Comparison of ENCODE assay signal across 19 cellular contexts in the genomic region with DNA sequence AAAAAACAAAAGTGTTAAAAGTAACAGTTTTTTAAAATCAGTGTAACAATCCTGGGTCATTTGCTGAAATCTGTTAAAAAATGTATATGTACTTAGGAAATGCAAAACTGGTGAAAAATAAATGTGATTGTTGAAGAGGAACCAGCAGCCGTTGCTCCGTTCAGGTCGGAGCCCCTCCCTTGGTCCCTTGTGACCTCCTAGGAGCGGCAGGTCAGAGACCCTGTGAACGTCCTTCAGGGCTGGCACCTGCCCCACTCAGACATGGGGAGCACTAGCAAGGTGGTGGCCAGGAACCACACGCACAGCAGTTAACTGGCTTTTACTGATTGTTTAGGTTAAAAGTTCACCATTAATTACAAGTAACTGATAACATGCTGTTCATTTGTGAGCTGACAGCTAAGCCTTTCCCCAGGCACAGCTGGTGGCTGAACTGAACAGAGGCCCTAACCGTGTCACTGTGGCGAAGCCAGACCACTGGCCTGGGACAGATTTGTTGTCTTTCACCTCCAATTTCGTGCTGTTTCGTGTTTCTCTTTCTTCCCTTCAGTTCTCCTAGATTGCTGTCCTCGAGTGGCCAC.
DNase-seq lines count a peak whose midpoint lies in the region; ATAC-seq, FAIRE-seq and TF ChIP-seq lines count a peak whose summit lies in the region.
"Had no signal": no experiment of that assay in that cellular context is flagged by ENCODE, and none has a peak within 500 bp of the region (broad histone marks: within the 10 kb centered on the region; RNA-seq: fewer than 3 reads in every experiment).

No MANE protein-coding gene starts in this region.

- no peaks in the 10 kb centered on the region for H3K27me3 ChIP-seq in BLaER1
- H3K27me3 ChIP-seq in OCI-LY1 (ENCODE audit: insufficient read depth, low read length): no peaks in the 10 kb centered on the region
- peaks cover 0 to 1% of the 10 kb centered on the region in 2 donors for H3K27me3 ChIP-seq in small intestine (ENCODE audit: control insufficient read depth in 2 of 2, insufficient read depth in 2 of 2, low read length in 2 of 2)
- no peaks in the 10 kb centered on the region for H3K27me3 ChIP-seq in CD8-positive, alpha-beta T cell (ENCODE audit: insufficient read depth, low read length)

- H3K4me2 ChIP-seq in BLaER1 (peak overlapping the region; percentile 86), OCI-LY1 (ENCODE audit: low read length) (peak overlapping the region; percentile 63)
- H3K4me2 ChIP-seq: SK-N-SH had no signal

- H3K27me3 Mint-ChIP-seq in CD8-positive, alpha-beta T cell (ENCODE audit: low read depth): peaks cover 2% of the 10 kb centered on the region

- H3K9me3 ChIP-seq in BLaER1: no peaks in the 10 kb centered on the region
- H3K9me3 ChIP-seq in OCI-LY1 (ENCODE audit: low read length): no peaks in the 10 kb centered on the region
- no peaks in the 10 kb centered on the region for H3K9me3 ChIP-seq in small intestine (ENCODE audit: control insufficient read depth, low read depth)
- no peaks in the 10 kb centered on the region for H3K9me3 ChIP-seq in CD8-positive, alpha-beta T cell (ENCODE audit: low read length)
- H3K9me3 ChIP-seq: SK-N-SH had no signal

- no peaks in the 10 kb centered on the region for H3F3A ChIP-seq in OCI-LY1 (ENCODE audit: insufficient read depth, low read length)

- peak overlapping the region; percentile 50 for H2AFZ ChIP-seq in OCI-LY1 (ENCODE audit: low read length)

- FAIRE-seq in small intestine (lab: Jason Lieb, UNC): no peak
- FAIRE-seq: A204.1, H54 had no signal

- H3K36me3 ChIP-seq in BLaER1 (no peaks in the 10 kb centered on the region), OCI-LY1 (ENCODE audit: insufficient read depth, low read length) (no peaks in the 10 kb centered on the region), small intestine (ENCODE audit: control insufficient read depth in 2 of 2, insufficient read depth in 2 of 2, low read length in 2 of 2) (no peaks in the 10 kb centered on the region)
- no peaks in the 10 kb centered on the region for H3K36me3 ChIP-seq in CD8-positive, alpha-beta T cell (ENCODE audit: insufficient read depth, low read length)

- H3K79me2 ChIP-seq in OCI-LY1 (ENCODE audit: insufficient read depth, low read length): no peaks in the 10 kb centered on the region

- CTCF ChIA-PET in CD8-positive, alpha-beta T cell (lab: Charles Lee): no interaction called here

- no peaks in the 10 kb centered on the region for H4K20me1 ChIP-seq in BLaER1
- no peaks in the 10 kb centered on the region for H4K20me1 ChIP-seq in OCI-LY1 (ENCODE audit: insufficient read depth, low read length)

- H3K27ac Mint-ChIP-seq in CD8-positive, alpha-beta T cell: no peak overlapping the region

- no peak overlapping the region for H3K4me3 Mint-ChIP-seq in CD8-positive, alpha-beta T cell
- H3K4me3 Mint-ChIP-seq: CD8-positive, alpha-beta memory T cell had no signal

- DNase-seq in islet precursor cell (peak; percentile 29), small intestine (peak; percentile 85), HPDE6-E6E7 (ENCODE audit: extremely low spot score) (no peak)
- no peak for DNase-seq in CD8-positive, alpha-beta T cell
- DNase-seq: CD8-positive, alpha-beta memory T cell; DMS79; NCI-H1048; NCI-H1694; NCI-H510A; NCI-H748 treated with DMSO at 0.1 percent for 48 hours; NK-92 treated with Interleukin-12 subunit alpha and Interleukin-12 subunit beta, amount 100 ng/mL, for 24 hours; OCI-M1; SHP77 treated with DMSO at 0.1 percent for 48 hours; SK-N-SH had no signal

- WGBS in small intestine, 3 donors: 11 to 39% (median 31%) methylated on average over 11 of the region's 11 CpGs

- H3K9ac ChIP-seq in BLaER1 (peak overlapping the region; percentile 60), OCI-LY1 (ENCODE audit: low read length) (peak overlapping the region; percentile 65)
- H3K9ac ChIP-seq: SK-N-SH had no signal

- intact Hi-C loops in CD8-positive, alpha-beta T cell (cut with DNase I, micrococcal nuclease): no loop called here

- POLR2A ChIA-PET in CD8-positive, alpha-beta T cell (lab: Charles Lee): interaction anchor here (0.5 kb wide), 1 partner anchor 347 kb away, joined by 3 read pairs; no protein-coding TSS in a partner anchor

- H3K9me2 ChIP-seq in OCI-LY1 (ENCODE audit: low read depth, low read length): no peaks in the 10 kb centered on the region
- H3K9me2 ChIP-seq: SK-N-SH had no signal

- H3K4me1 Mint-ChIP-seq in CD8-positive, alpha-beta T cell (ENCODE audit: low read depth): peaks cover 11% of the 10 kb centered on the region

- no peak for TF ChIP-seq CTCF in OCI-LY1 (IDR thresholded peaks at IDR 0.05; ENCODE audit: low read length)
- no peak for TF ChIP-seq CTCF in CD8-positive, alpha-beta T cell (IDR thresholded peaks at IDR 0.05)

- H3K4me1 ChIP-seq in BLaER1 (peaks cover 64% of the 10 kb centered on the region), OCI-LY1 (ENCODE audit: insufficient read depth, low read length, severe bottlenecking) (peaks cover 66% of the 10 kb centered on the region), small intestine (ENCODE audit: control insufficient read depth in 2 of 2, insufficient read depth in 1 of 2, low read depth in 1 of 2, low read length in 1 of 2) (peaks cover 0 to 5% of the 10 kb centered on the region in 2 donors)
- H3K4me1 ChIP-seq in CD8-positive, alpha-beta T cell (ENCODE audit: insufficient read depth, low read length): peaks cover 9% of the 10 kb centered on the region

- H3K9me3 Mint-ChIP-seq in CD8-positive, alpha-beta T cell: no peaks in the 10 kb centered on the region
- H3K9me3 Mint-ChIP-seq: CD8-positive, alpha-beta memory T cell had no signal

- no peaks in the 10 kb centered on the region for H3K36me3 Mint-ChIP-seq in CD8-positive, alpha-beta T cell
- H3K36me3 Mint-ChIP-seq: CD8-positive, alpha-beta memory T cell had no signal

- ATAC-seq in GM19023 (IDR thresholded peaks at IDR 0.05; ENCODE audit: unreplicated experiment): no peak
- ATAC-seq in CD8-positive, alpha-beta T cell: no peak

- H3K27ac ChIP-seq in BLaER1 (peak overlapping the region; percentile 83), OCI-LY1 (ENCODE audit: low read depth, low read length, poor library complexity, severe bottlenecking) (peak overlapping the region; percentile 96), small intestine (ENCODE audit: low read depth in 1 of 2, low read length in 1 of 2) (peak overlapping the region in 1 of 2 donors; percentile 73)
- no peak overlapping the region for H3K27ac ChIP-seq in CD8-positive, alpha-beta T cell (ENCODE audit: low read depth, low read length)

- peak overlapping the region; percentile 20; the same call in 1 of the 2 replicates for H3K4me3 ChIP-seq in BLaER1
- peak overlapping the region; percentile 10 for H3K4me3 ChIP-seq in OCI-LY1 (ENCODE audit: low read depth, low read length, poor library complexity, severe bottlenecking)
- H3K4me3 ChIP-seq in small intestine (ENCODE audit: low read depth in 1 of 2, low read length in 2 of 2): no peak overlapping the region
- no peak overlapping the region for H3K4me3 ChIP-seq in CD8-positive, alpha-beta T cell (ENCODE audit: low read depth, low read length)

Comparison
In these comparisons a context has a peak if more than half of its experiments do, and no peak if none do; other contexts are left out.
1. H3K4me3 ChIP-seq: peak in BLaER1 (single experiment) and OCI-LY1 (single experiment); none in small intestine (0 of 2) and CD8-positive, alpha-beta T cell (single experiment).
2. DNase-seq: peak in islet precursor cell (single experiment) and small intestine (single experiment); none in HPDE6-E6E7 (single experiment) and CD8-positive, alpha-beta T cell (0 of 7).